Comparison of ENCODE assay signal across 32 cellular contexts in genomic region chr1:44161546-44161945, GRCh38. TPM values are rescaled to one million over a fixed set of nuclear protein-coding genes. Genes with fewer than 3 reads are reported as not detected.
"Had no signal": no experiment of that assay in that cellular context is flagged by ENCODE, and none has a peak within 500 bp of the region (broad histone marks: within the 10 kb centered on the region; RNA-seq: fewer than 3 reads in every experiment).

No MANE protein-coding gene starts in this region.

- H3K4me3 ChIP-seq: stomach, suprapubic skin, testis, thoracic aorta, thyroid gland, tibial artery, tibial nerve, transverse colon, upper lobe of left lung, upper lobe of right lung, uterus, vagina had no signal

- DNase-seq: stimulated activated CD4-positive, alpha-beta T cell treated with anti-CD3 and anti-CD28 coated beads, Interleukin-2, amount 100 ng/mL, for 48 hours; stimulated activated CD4-positive, alpha-beta T cell treated with anti-CD3 and anti-CD28 coated beads, Interleukin-4, amount 100 ng/mL, for 1 hour; stimulated activated CD4-positive, alpha-beta T cell treated with anti-CD3 and anti-CD28 coated beads, Interleukin-4, amount 100 ng/mL, for 24 hours; stimulated activated CD4-positive, alpha-beta T cell treated with anti-CD3 and anti-CD28 coated beads, Interleukin-4, amount 100 ng/mL, for 4 hours; stimulated activated CD8-positive, alpha-beta memory T cell treated with anti-CD3 and anti-CD28 coated beads, Interleukin-4, amount 100 ng/mL, for 48 hours; stimulated activated naive B cell treated with anti-CD40 and anti-IgM and Interleukin-4, amounts not matched to agents 10 μg/mL and 1 μg/mL and 100 μg/mL, for 72 hours; stimulated activated naive CD4-positive, alpha-beta T cell; stimulated activated naive CD4-positive, alpha-beta T cell treated with Interleukin-2 at 50 U/mL for 16 hours; stimulated activated naive CD8-positive, alpha-beta T cell treated with anti-CD3 and anti-CD28 coated beads, Interleukin-15, amount 100 ng/mL, for 72 hours; stimulated activated naive CD8-positive, alpha-beta T cell treated with anti-CD3 and anti-CD28 coated beads, Interleukin-15, Interleukin-2, amounts not matched to agents 100 U/mL and 50 U/mL, for 24 hours; stomach; substantia nigra; testis; thyroid gland; tibial artery; transverse colon; trophoblast cell; upper lobe of left lung; upper lobe of right lung; uterus had no signal

- H3K4me1 Mint-ChIP-seq: stimulated activated effector memory CD8-positive, alpha-beta T cell treated with anti-CD3 and anti-CD28 coated beads, Interleukin-12 subunit alpha, Interleukin-12 subunit beta, amount 100 ng/mL, for 72 hours; stimulated activated memory B cell treated with anti-CD40 and anti-IgM and Interleukin-4, amounts not matched to agents 10 μg/mL and 1 μg/mL and 100 μg/mL, for 72 hours; stimulated activated naive B cell treated with anti-CD40 and anti-IgM and Interleukin-4, amounts not matched to agents 10 μg/mL and 1 μg/mL and 100 μg/mL, for 72 hours; stimulated activated naive CD8-positive, alpha-beta T cell treated with anti-CD3 and anti-CD28 coated beads, Interleukin-15, amount 100 ng/mL, for 72 hours had no signal

- H3K27me3 Mint-ChIP-seq: stimulated activated memory B cell treated with anti-CD40 and anti-IgM and Interleukin-4, amounts not matched to agents 10 μg/mL and 1 μg/mL and 100 μg/mL, for 72 hours; stimulated activated naive CD8-positive, alpha-beta T cell treated with anti-CD3 and anti-CD28 coated beads, Interleukin-15, amount 100 ng/mL, for 72 hours had no signal

- H3K9me3 Mint-ChIP-seq: stimulated activated effector memory CD8-positive, alpha-beta T cell treated with anti-CD3 and anti-CD28 coated beads, Interleukin-12 subunit alpha, Interleukin-12 subunit beta, amount 100 ng/mL, for 72 hours; stimulated activated naive CD8-positive, alpha-beta T cell treated with anti-CD3 and anti-CD28 coated beads, Interleukin-15, amount 100 ng/mL, for 72 hours; stimulated activated naive CD8-positive, alpha-beta T cell treated with anti-CD3 and anti-CD28 coated beads, Interleukin-15, Interleukin-2, amounts not matched to agents 100 ng/mL and 50 ng/mL, for 24 hours; type B pancreatic cell had no signal

- H3K9me3 ChIP-seq: stomach, suprapubic skin, testis, thoracic aorta, thyroid gland, tibial nerve, transverse colon, upper lobe of left lung, upper lobe of right lung, uterus, vagina had no signal

- H3K4me3 Mint-ChIP-seq: stimulated activated effector memory CD8-positive, alpha-beta T cell treated with anti-CD3 and anti-CD28 coated beads, Interleukin-12 subunit alpha, Interleukin-12 subunit beta, amount 100 ng/mL, for 72 hours; stimulated activated memory B cell treated with anti-CD40 and anti-IgM and Interleukin-4, amounts not matched to agents 10 μg/mL and 1 μg/mL and 100 μg/mL, for 72 hours; stimulated activated naive B cell treated with anti-CD40 and anti-IgM and Interleukin-4, amounts not matched to agents 10 μg/mL and 1 μg/mL and 100 μg/mL, for 72 hours; stimulated activated naive CD8-positive, alpha-beta T cell treated with anti-CD3 and anti-CD28 coated beads, Interleukin-15, amount 100 ng/mL, for 72 hours; stimulated activated naive CD8-positive, alpha-beta T cell treated with anti-CD3 and anti-CD28 coated beads, Interleukin-15, Interleukin-2, amounts not matched to agents 100 ng/mL and 50 ng/mL, for 24 hours; type B pancreatic cell had no signal

- ATAC-seq: stimulated activated effector memory CD8-positive, alpha-beta T cell treated with anti-CD3 and anti-CD28 coated beads, Interleukin-12 subunit alpha, Interleukin-12 subunit beta, amount 100 ng/mL, for 72 hours; stimulated activated memory B cell treated with anti-CD40 and anti-IgM and Interleukin-4, amounts not matched to agents 10 μg/mL and 1 μg/mL and 100 μg/mL, for 72 hours; stimulated activated naive B cell treated with anti-CD40 and anti-IgM and Interleukin-4, amounts not matched to agents 10 μg/mL and 1 μg/mL and 100 μg/mL, for 72 hours; stimulated activated naive CD8-positive, alpha-beta T cell treated with anti-CD3 and anti-CD28 coated beads, Interleukin-15, amount 100 ng/mL, for 72 hours; stimulated activated naive CD8-positive, alpha-beta T cell treated with anti-CD3 and anti-CD28 coated beads, Interleukin-15, Interleukin-2, amounts not matched to agents 100 U/mL and 50 U/mL, for 24 hours; upper lobe of right lung had no signal

- H3K4me1 ChIP-seq: stomach, suprapubic skin, testis, thyroid gland, tibial artery, tibial nerve, transverse colon, upper lobe of left lung, upper lobe of right lung, uterus, vagina had no signal

- H3K27ac Mint-ChIP-seq: stimulated activated effector memory CD8-positive, alpha-beta T cell treated with anti-CD3 and anti-CD28 coated beads, Interleukin-12 subunit alpha, Interleukin-12 subunit beta, amount 100 ng/mL, for 72 hours; stimulated activated memory B cell treated with anti-CD40 and anti-IgM and Interleukin-4, amounts not matched to agents 10 μg/mL and 1 μg/mL and 100 μg/mL, for 72 hours; stimulated activated naive B cell treated with anti-CD40 and anti-IgM and Interleukin-4, amounts not matched to agents 10 μg/mL and 1 μg/mL and 100 μg/mL, for 72 hours; stimulated activated naive CD8-positive, alpha-beta T cell treated with anti-CD3 and anti-CD28 coated beads, Interleukin-15, amount 100 ng/mL, for 72 hours; stimulated activated naive CD8-positive, alpha-beta T cell treated with anti-CD3 and anti-CD28 coated beads, Interleukin-15, Interleukin-2, amounts not matched to agents 100 ng/mL and 50 ng/mL, for 24 hours; type B pancreatic cell had no signal

- H3K27me3 ChIP-seq: stomach, suprapubic skin, testis, thyroid gland, tibial artery, tibial nerve, transverse colon, upper lobe of left lung, upper lobe of right lung, uterus, vagina had no signal

- H3K36me3 ChIP-seq: stomach, suprapubic skin, thoracic aorta, thyroid gland, tibial artery, tibial nerve, transverse colon, upper lobe of left lung, upper lobe of right lung, uterus, vagina had no signal

- H3K36me3 Mint-ChIP-seq: stimulated activated effector memory CD8-positive, alpha-beta T cell treated with anti-CD3 and anti-CD28 coated beads, Interleukin-12 subunit alpha, Interleukin-12 subunit beta, amount 100 ng/mL, for 72 hours; stimulated activated memory B cell treated with anti-CD40 and anti-IgM and Interleukin-4, amounts not matched to agents 10 μg/mL and 1 μg/mL and 100 μg/mL, for 72 hours; stimulated activated naive B cell treated with anti-CD40 and anti-IgM and Interleukin-4, amounts not matched to agents 10 μg/mL and 1 μg/mL and 100 μg/mL, for 72 hours; type B pancreatic cell had no signal

- H3K27ac ChIP-seq: stomach, suprapubic skin, testis, thoracic aorta, thyroid gland, tibial artery, tibial nerve, transverse colon, upper lobe of left lung, upper lobe of right lung, uterus, vagina had no signal

RNA-seq across cellular contexts. Expression of gene KLF18, which starts 20.1 kb away (rescaled TPM):
- total RNA-seq: stomach, subcutaneous adipose tissue, suprapubic skin, temporal lobe, thoracic aorta, thyroid gland, tibial nerve, transverse colon, upper lobe of left lung, upper lobe of right lung, ureter, urinary bladder, uterus, vagina had no signal
- polyA plus RNA-seq: stomach, urinary bladder had no signal

RNA-seq across cellular contexts. Expression of gene KLF17, which starts 42.9 kb away (rescaled TPM):
- total RNA-seq: stomach, subcutaneous adipose tissue, suprapubic skin, thyroid gland, tibial nerve, transverse colon, ureter had no signal
